In the genomic region with DNA sequence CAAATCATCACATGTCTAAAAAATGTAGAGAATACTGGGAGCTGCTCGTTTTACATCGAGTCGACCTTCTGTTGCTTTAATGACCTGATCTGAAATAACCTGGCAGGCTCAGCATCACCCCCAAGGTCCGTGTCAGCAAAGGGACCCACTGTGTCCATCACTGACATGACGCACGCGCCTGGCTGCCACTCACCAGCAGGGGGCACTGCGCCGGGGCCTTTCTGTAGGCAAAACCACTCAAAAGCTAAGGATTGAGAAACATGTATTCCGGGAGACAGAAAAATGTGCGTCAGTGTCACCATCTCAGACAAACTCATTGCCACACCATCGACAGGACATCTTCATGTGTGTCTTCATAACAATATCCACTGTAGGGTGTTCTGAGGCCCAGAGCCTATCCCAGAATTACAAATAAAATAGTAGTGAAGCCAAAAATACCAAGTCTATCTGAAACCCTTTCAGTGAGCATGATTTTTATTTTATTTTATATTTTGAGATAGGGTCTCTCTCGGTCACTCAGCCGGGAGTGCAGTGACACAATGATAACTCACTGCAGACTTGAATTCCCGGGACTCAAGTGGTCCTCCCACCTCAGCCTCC, we compare ENCODE assay signal across 8 cellular contexts.
DNase-seq lines count a peak whose midpoint lies in the region; ATAC-seq and TF ChIP-seq lines count a peak whose summit lies in the region.

No MANE protein-coding gene starts in this region.

- no peaks in the 10 kb centered on the region for H3K36me3 ChIP-seq in breast epithelium
- no peaks in the 10 kb centered on the region for H3K36me3 ChIP-seq in kidney epithelial cell (ENCODE audit: control insufficient read depth, insufficient read depth, low read length)

- peak; percentile 91 for TF ChIP-seq CTCF in WI38 (IDR thresholded peaks at IDR 0.05; ENCODE audit: low read depth, low read length)
- TF ChIP-seq CTCF in breast epithelium (IDR thresholded peaks at IDR 0.05) = peak in 2 of 3 donors; percentile 45 to 61
- TF ChIP-seq CTCF in kidney epithelial cell (IDR thresholded peaks at IDR 0.05; ENCODE audit: insufficient read depth, low read length, poor library complexity, severe bottlenecking) = peak; percentile 77

- TF ChIP-seq POLR2A in breast epithelium (IDR thresholded peaks at IDR 0.05) = no peak

- H3K4me3 ChIP-seq in WI38 (ENCODE audit: low read depth, low read length) (no peak overlapping the region), breast epithelium (no peak overlapping the region), kidney epithelial cell (ENCODE audit: low read depth, low read length) (no peak overlapping the region)

- H3K27ac ChIP-seq in breast epithelium = no peak overlapping the region

- H3K27me3 ChIP-seq in breast epithelium (no peaks in the 10 kb centered on the region), kidney epithelial cell (ENCODE audit: control insufficient read depth, insufficient read depth, low read length) (no peaks in the 10 kb centered on the region)

- peak; percentile 55 for DNase-seq in EH (ENCODE audit: low read depth)
- peak; percentile 45 for DNase-seq in LHCN-M2 (ENCODE audit: low read depth)
- DNase-seq in breast epithelium (ENCODE audit: low spot score in 2 of 2) = peak in 1 of 2 donors; percentile 57
- DNase-seq in kidney epithelial cell (ENCODE audit: low read depth) = no peak
- peak; percentile 54 to 72 for DNase-seq in stimulated activated CD4-positive, alpha-beta T cell treated with anti-CD3 and anti-CD28 coated beads, Interleukin-4, amount 100 ng/mL, for 4 hours

- H3K4me1 ChIP-seq in breast epithelium = no peaks in the 10 kb centered on the region

- ATAC-seq in GM21717 (IDR thresholded peaks at IDR 0.05; ENCODE audit: unreplicated experiment) (no peak), HG03025 (IDR thresholded peaks at IDR 0.05; ENCODE audit: low FRiP score, unreplicated experiment) (no peak)

- intact Hi-C loops in breast epithelium (cut with DNase I; ENCODE audit: low total_unique reads) = no loop called here

- H3K9me3 ChIP-seq in breast epithelium = no peaks in the 10 kb centered on the region
